In genomic region chr20:45017281-45017680, GRCh38 we compare ENCODE assay signal across 23 cellular contexts. TPM values are rescaled to one million over a fixed set of nuclear protein-coding genes. Genes with fewer than 3 reads are reported as not detected.
A peak's percentile ranks its signal among the peaks of the same experiment; 100 is the strongest.
DNase-seq lines count a peak whose midpoint lies in the region; ATAC-seq, FAIRE-seq and TF ChIP-seq lines count a peak whose summit lies in the region.
"Had no signal": no experiment of that assay in that cellular context is flagged by ENCODE, and none has a peak within 500 bp of the region (broad histone marks: within the 10 kb centered on the region; RNA-seq: fewer than 3 reads in every experiment).

No MANE protein-coding gene starts in this region.

- H3K4me3 Mint-ChIP-seq in activated CD8-positive, alpha-beta T cell treated with anti-CD3 and anti-CD28 coated beads for 36 hours: no peak overlapping the region
- no peak overlapping the region for H3K4me3 Mint-ChIP-seq in activated CD8-positive, alpha-beta T cell treated with anti-CD3 and anti-CD28 coated beads, Interleukin-2, amount 10 ng/mL, durations not matched to agents 7 days and 5 days
- no peak overlapping the region for H3K4me3 Mint-ChIP-seq in Caco-2 (ENCODE audit: unreplicated experiment)
- no peak overlapping the region for H3K4me3 Mint-ChIP-seq in activated naive CD8-positive, alpha-beta T cell treated with anti-CD3 and anti-CD28 coated beads, Interleukin-2, amount 10 ng/mL, durations not matched to agents 7 days and 5 days
- H3K4me3 Mint-ChIP-seq: naive B cell had no signal

- no peaks in the 10 kb centered on the region for H3K9me1 ChIP-seq in keratinocyte (ENCODE audit: control insufficient read depth, extremely low read depth, insufficient read depth, low read length)

- dilution Hi-C loops in keratinocyte (cut with MboI; ENCODE audit: extremely low pct_ligation_motif_present, low sequenced_read_pairs): no loop called here

- H3K27ac ChIP-seq in keratinocyte (ENCODE audit: control insufficient read depth, insufficient read depth, low read length): no peak overlapping the region
- H3K27ac ChIP-seq: colonic mucosa had no signal

- H3K36me3 ChIP-seq in Caco-2 (ENCODE audit: control insufficient read depth, insufficient read depth, low read length) (0 out of 2 replicates have a peak, but pooled peaks cover 2% of the 10 kb centered on the region), keratinocyte (ENCODE audit: control insufficient read depth in 2 of 2, extremely low read depth in 1 of 2, insufficient read depth in 2 of 2, low read length in 2 of 2) (peaks cover 0 to 3% of the 10 kb centered on the region in 2 experiments)
- H3K36me3 ChIP-seq: colonic mucosa had no signal

- no peaks in the 10 kb centered on the region for H3K27me3 Mint-ChIP-seq in activated CD8-positive, alpha-beta T cell treated with anti-CD3 and anti-CD28 coated beads for 36 hours
- no peaks in the 10 kb centered on the region for H3K27me3 Mint-ChIP-seq in activated CD8-positive, alpha-beta T cell treated with anti-CD3 and anti-CD28 coated beads, Interleukin-2, amount 10 ng/mL, durations not matched to agents 7 days and 5 days (ENCODE audit: low read depth)
- no peaks in the 10 kb centered on the region for H3K27me3 Mint-ChIP-seq in Caco-2 (ENCODE audit: insufficient read depth, unreplicated experiment)
- no peaks in the 10 kb centered on the region for H3K27me3 Mint-ChIP-seq in activated naive CD8-positive, alpha-beta T cell treated with anti-CD3 and anti-CD28 coated beads, Interleukin-2, amount 10 ng/mL, durations not matched to agents 7 days and 5 days
- H3K27me3 Mint-ChIP-seq: naive B cell had no signal

- intact Hi-C loops in activated CD8-positive, alpha-beta T cell treated with anti-CD3 and anti-CD28 coated beads for 36 hours (cut with micrococcal nuclease): no loop called here
- intact Hi-C loops in Caco-2 (cut with micrococcal nuclease; ENCODE audit: unreplicated experiment): loop anchor here (2.0 kb wide), 1 partner anchor 50 kb away; the partner anchor contains the start of gene STK4

- H3K4me2 ChIP-seq in keratinocyte (ENCODE audit: control insufficient read depth, extremely low read depth, insufficient read depth, low read depth, low read length): no peak overlapping the region

- H3K9me3 ChIP-seq in Caco-2: no peaks in the 10 kb centered on the region
- no peaks in the 10 kb centered on the region for H3K9me3 ChIP-seq in keratinocyte (ENCODE audit: control insufficient read depth, low read depth, low read length)
- H3K9me3 ChIP-seq: body of pancreas, colonic mucosa had no signal

- peak; percentile 63 for FAIRE-seq in keratinocyte (lab: Jason Lieb, UNC)
- FAIRE-seq: endometrium, GM12891, GM19239 had no signal

- ATAC-seq in activated CD8-positive, alpha-beta T cell treated with anti-CD3 and anti-CD28 coated beads for 36 hours: no peak
- ATAC-seq in activated CD8-positive, alpha-beta T cell treated with anti-CD3 and anti-CD28 coated beads, Interleukin-2, amount 10 ng/mL, durations not matched to agents 7 days and 5 days: no peak
- ATAC-seq in activated naive CD8-positive, alpha-beta T cell treated with anti-CD3 and anti-CD28 coated beads, Interleukin-2, amount 10 ng/mL, durations not matched to agents 7 days and 5 days (ENCODE audit: low read depth): no peak
- ATAC-seq: body of pancreas had no signal

- TF ChIP-seq CTCF in activated CD8-positive, alpha-beta T cell treated with anti-CD3 and anti-CD28 coated beads for 36 hours (IDR thresholded peaks at IDR 0.05): no peak
- TF ChIP-seq CTCF in Caco-2 (IDR thresholded peaks at IDR 0.05; ENCODE audit: insufficient read depth in 1 of 2, low read depth in 1 of 2, low read length in 1 of 2, severe bottlenecking in 1 of 2, unreplicated experiment in 1 of 2): no peak
- no peak for TF ChIP-seq CTCF in keratinocyte (optimal IDR thresholded peaks at IDR 0.05 in 1 of 3, IDR thresholded peaks at IDR 0.05 in 1 of 3, conservative IDR thresholded peaks at IDR 0.05 in 1 of 3; ENCODE audit: extremely low read depth in 1 of 3, insufficient read depth in 2 of 3, low read length in 3 of 3)

- CTCF ChIA-PET in activated CD8-positive, alpha-beta T cell treated with anti-CD3 and anti-CD28 coated beads for 36 hours (lab: Charles Lee): interaction anchor here (1.4 kb wide), 1 partner anchor 27 kb away, joined by 5 read pairs; no protein-coding TSS in a partner anchor
- CTCF ChIA-PET in activated CD8-positive, alpha-beta T cell treated with anti-CD3 and anti-CD28 coated beads, Interleukin-2, amount 10 ng/mL, durations not matched to agents 7 days and 5 days (lab: Charles Lee): interaction anchor here (1.0 to 1.2 kb wide), 2 partner anchors 22 to 27 kb away, joined by 3 to 5 read pairs; no protein-coding TSS in a partner anchor
- CTCF ChIA-PET in Caco-2 (lab: Charles Lee): interaction anchor here (0.6 to 4.5 kb wide), 2 partner anchors 25 to 27 kb away, joined by 3 to 20 read pairs; no protein-coding TSS in a partner anchor

- BruUV-seq in Caco-2 (replicated peaks; lab: Mats Ljungman, UMichigan): no TSS peak

- H4K20me1 ChIP-seq in keratinocyte (ENCODE audit: control insufficient read depth, extremely low read depth, insufficient read depth, low read length): no peaks in the 10 kb centered on the region

- peak overlapping the region; percentile 55 for H3K27ac Mint-ChIP-seq in activated CD8-positive, alpha-beta T cell treated with anti-CD3 and anti-CD28 coated beads for 36 hours
- H3K27ac Mint-ChIP-seq in activated CD8-positive, alpha-beta T cell treated with anti-CD3 and anti-CD28 coated beads, Interleukin-2, amount 10 ng/mL, durations not matched to agents 7 days and 5 days: no peak overlapping the region
- H3K27ac Mint-ChIP-seq in Caco-2 (ENCODE audit: unreplicated experiment): peak overlapping the region; percentile 2
- peak overlapping the region; percentile 13 for H3K27ac Mint-ChIP-seq in activated naive CD8-positive, alpha-beta T cell treated with anti-CD3 and anti-CD28 coated beads, Interleukin-2, amount 10 ng/mL, durations not matched to agents 7 days and 5 days

- peaks cover 1% of the 10 kb centered on the region for H3K79me2 ChIP-seq in keratinocyte (ENCODE audit: control insufficient read depth, insufficient read depth, low read length)

- peaks cover 61% of the 10 kb centered on the region for H3K36me3 Mint-ChIP-seq in activated CD8-positive, alpha-beta T cell treated with anti-CD3 and anti-CD28 coated beads for 36 hours (ENCODE audit: low read depth)
- peaks cover 62% of the 10 kb centered on the region for H3K36me3 Mint-ChIP-seq in activated CD8-positive, alpha-beta T cell treated with anti-CD3 and anti-CD28 coated beads, Interleukin-2, amount 10 ng/mL, durations not matched to agents 7 days and 5 days (ENCODE audit: low read depth)
- peaks cover 18% of the 10 kb centered on the region for H3K36me3 Mint-ChIP-seq in Caco-2 (ENCODE audit: insufficient read depth, unreplicated experiment)
- peaks cover 32% of the 10 kb centered on the region for H3K36me3 Mint-ChIP-seq in activated naive CD8-positive, alpha-beta T cell treated with anti-CD3 and anti-CD28 coated beads, Interleukin-2, amount 10 ng/mL, durations not matched to agents 7 days and 5 days

- no peaks in the 10 kb centered on the region for H3K9me3 Mint-ChIP-seq in activated CD8-positive, alpha-beta T cell treated with anti-CD3 and anti-CD28 coated beads for 36 hours
- no peaks in the 10 kb centered on the region for H3K9me3 Mint-ChIP-seq in activated CD8-positive, alpha-beta T cell treated with anti-CD3 and anti-CD28 coated beads, Interleukin-2, amount 10 ng/mL, durations not matched to agents 7 days and 5 days (ENCODE audit: insufficient read depth)
- no peaks in the 10 kb centered on the region for H3K9me3 Mint-ChIP-seq in Caco-2 (ENCODE audit: unreplicated experiment)
- no peaks in the 10 kb centered on the region for H3K9me3 Mint-ChIP-seq in activated naive CD8-positive, alpha-beta T cell treated with anti-CD3 and anti-CD28 coated beads, Interleukin-2, amount 10 ng/mL, durations not matched to agents 7 days and 5 days
- H3K9me3 Mint-ChIP-seq: naive B cell had no signal

- H3K27me3 ChIP-seq in Caco-2 (replicated peaks; ENCODE audit: control insufficient read depth, insufficient read depth, low read length): no peaks in the 10 kb centered on the region
- H3K27me3 ChIP-seq in keratinocyte (ENCODE audit: control insufficient read depth, extremely low read depth, insufficient read depth, low read length): no peaks in the 10 kb centered on the region
- H3K27me3 ChIP-seq: body of pancreas, colonic mucosa had no signal

- no peak overlapping the region for H3K9ac ChIP-seq in keratinocyte (ENCODE audit: control insufficient read depth, extremely low read depth, insufficient read depth, low read length)

- DNase-seq in activated CD8-positive, alpha-beta T cell treated with anti-CD3 and anti-CD28 coated beads for 36 hours: no peak
- no peak for DNase-seq in activated CD8-positive, alpha-beta T cell treated with anti-CD3 and anti-CD28 coated beads, Interleukin-2, amount 10 ng/mL, durations not matched to agents 7 days and 5 days
- no peak for DNase-seq in Caco-2
- no peak for DNase-seq in activated naive CD8-positive, alpha-beta T cell treated with anti-CD3 and anti-CD28 coated beads, Interleukin-2, amount 10 ng/mL, durations not matched to agents 7 days and 5 days
- no peak for DNase-seq in keratinocyte (ENCODE audit: low read depth, low spot score)
- DNase-seq in SW480 (ENCODE audit: low spot score): no peak
- no peak for DNase-seq in NCI-H1694 treated with DMSO at 0.1 percent for 48 hours (lab: John Stamatoyannopoulos, UW)
- DNase-seq in activated CD4-positive, CD25-positive, alpha-beta regulatory T cell treated with anti-CD3 and anti-CD28 coated beads, Interleukin-2, amount 50 U/mL, for 72 hours: no peak
- DNase-seq: activated CD8-positive, alpha-beta memory T cell treated with anti-CD3 and anti-CD28 coated beads, Interleukin-2, amount 50 U/mL, for 48 hours; body of pancreas; C1 segment of cervical spinal cord; colonic mucosa; islet precursor cell; KBM-7; naive B cell; NCI-H1436 treated with DMSO at 0.1 percent for 48 hours; NCI-H2171 treated with DMSO at 0.1 percent for 48 hours; NCI-H526 treated with DMSO at 0.1 percent for 48 hours; RPMI8226 had no signal

- POLR2A ChIA-PET in activated CD8-positive, alpha-beta T cell treated with anti-CD3 and anti-CD28 coated beads for 36 hours (lab: Charles Lee): no interaction called here
- POLR2A ChIA-PET in activated CD8-positive, alpha-beta T cell treated with anti-CD3 and anti-CD28 coated beads, Interleukin-2, amount 10 ng/mL, durations not matched to agents 7 days and 5 days (lab: Charles Lee): interaction anchor here (0.7 kb wide), 1 partner anchor 18 kb away, joined by 3 read pairs; no protein-coding TSS in a partner anchor
- POLR2A ChIA-PET in Caco-2 (lab: Charles Lee): no interaction called here
- POLR2A ChIA-PET in activated naive CD8-positive, alpha-beta T cell treated with anti-CD3 and anti-CD28 coated beads, Interleukin-2, amount 10 ng/mL, durations not matched to agents 7 days and 5 days (lab: Charles Lee): no interaction called here

- H3K4me3 ChIP-seq in Caco-2 (ENCODE audit: low read depth, low read length) (no peak overlapping the region), keratinocyte (ENCODE audit: control insufficient read depth in 2 of 3, extremely low read depth in 1 of 3, insufficient read depth in 2 of 3, low read depth in 1 of 3, low read length in 3 of 3) (no peak overlapping the region)
- H3K4me3 ChIP-seq: body of pancreas, colonic mucosa, lung had no signal

- peaks cover 57% of the 10 kb centered on the region for H3K4me1 Mint-ChIP-seq in activated CD8-positive, alpha-beta T cell treated with anti-CD3 and anti-CD28 coated beads for 36 hours (ENCODE audit: low read depth)
- peaks cover 7% of the 10 kb centered on the region for H3K4me1 Mint-ChIP-seq in activated CD8-positive, alpha-beta T cell treated with anti-CD3 and anti-CD28 coated beads, Interleukin-2, amount 10 ng/mL, durations not matched to agents 7 days and 5 days (ENCODE audit: low read depth)
- peaks cover 51% of the 10 kb centered on the region for H3K4me1 Mint-ChIP-seq in Caco-2 (ENCODE audit: low read depth, unreplicated experiment)
- H3K4me1 Mint-ChIP-seq in activated naive CD8-positive, alpha-beta T cell treated with anti-CD3 and anti-CD28 coated beads, Interleukin-2, amount 10 ng/mL, durations not matched to agents 7 days and 5 days: peaks cover 20% of the 10 kb centered on the region

- H2AFZ ChIP-seq in keratinocyte (ENCODE audit: control insufficient read depth, low read length): no peak overlapping the region

- peaks cover 63% of the 10 kb centered on the region for H3K4me1 ChIP-seq in Caco-2
- peaks cover 47% of the 10 kb centered on the region for H3K4me1 ChIP-seq in keratinocyte (ENCODE audit: control insufficient read depth, extremely low read depth, insufficient read depth, low read length)
- H3K4me1 ChIP-seq: colonic mucosa had no signal

RNA-seq across cellular contexts. Expression of gene STK4, which starts 51.0 kb away (rescaled TPM):
- total RNA-seq in activated CD8-positive, alpha-beta T cell treated with anti-CD3 and anti-CD28 coated beads for 36 hours: 100 to 1,000 TPM; 154 to 165 TPM
- total RNA-seq in activated CD8-positive, alpha-beta T cell treated with anti-CD3 and anti-CD28 coated beads, Interleukin-2, amount 10 ng/mL, durations not matched to agents 7 days and 5 days: 100 to 1,000 TPM; 159 to 164 TPM
- 68.3 and 74.7 TPM in 2 replicates for total RNA-seq in Caco-2 (2022)
- total RNA-seq in activated naive CD8-positive, alpha-beta T cell treated with anti-CD3 and anti-CD28 coated beads, Interleukin-2, amount 10 ng/mL, durations not matched to agents 7 days and 5 days: 100 to 1,000 TPM; 205 to 229 TPM
- 23.4 to 30.5 TPM (median 27.4 TPM) in 3 replicates for polyA plus RNA-seq in keratinocyte
- 27.2 TPM for polyA plus RNA-seq in keratinocyte (2011; ENCODE audit: low read depth)
- polyA plus RNA-seq in keratinocyte (2011; cell fraction: cytosol; rRNA removed): 17.0 and 24.4 TPM in 2 replicates
- polyA plus RNA-seq in keratinocyte (2011; cell fraction: nucleus; rRNA removed): 28.5 and 34.3 TPM in 2 replicates
- polyA plus RNA-seq in keratinocyte (2012; ENCODE audit: low replicate concordance): 12.1 and 17.4 TPM in 2 replicates
- polyA minus RNA-seq in keratinocyte: 20.4 to 47.9 TPM (median 30.2 TPM) in 3 replicates
- 19.2 TPM for polyA minus RNA-seq in keratinocyte (2011; cell fraction: cytosol; rRNA and poly(A)+ RNA removed)
- polyA minus RNA-seq in keratinocyte (2011; cell fraction: nucleus; rRNA and poly(A)+ RNA removed): 27.9 and 57.4 TPM in 2 replicates

RNA-seq across cellular contexts. Expression of gene TOMM34, which starts 57.1 kb away (rescaled TPM):
- 10 to 100 TPM; 60.5 to 62.4 TPM for total RNA-seq in activated CD8-positive, alpha-beta T cell treated with anti-CD3 and anti-CD28 coated beads for 36 hours
- 10 to 100 TPM; 20.2 to 20.3 TPM for total RNA-seq in activated CD8-positive, alpha-beta T cell treated with anti-CD3 and anti-CD28 coated beads, Interleukin-2, amount 10 ng/mL, durations not matched to agents 7 days and 5 days
- 131 and 139 TPM in 2 replicates for total RNA-seq in Caco-2 (2022)
- total RNA-seq in activated naive CD8-positive, alpha-beta T cell treated with anti-CD3 and anti-CD28 coated beads, Interleukin-2, amount 10 ng/mL, durations not matched to agents 7 days and 5 days: 10 to 100 TPM; 14.4 to 15.4 TPM
- 31.5 to 47.7 TPM (median 32.9 TPM) in 3 replicates for polyA plus RNA-seq in keratinocyte
- polyA plus RNA-seq in keratinocyte (2011; ENCODE audit: low read depth): 17.7 TPM
- 35.4 and 40.1 TPM in 2 replicates for polyA plus RNA-seq in keratinocyte (2011; cell fraction: cytosol; rRNA removed)
- polyA plus RNA-seq in keratinocyte (2011; cell fraction: nucleus; rRNA removed): 25.4 and 28.9 TPM in 2 replicates
- 24.9 and 41.7 TPM in 2 replicates for polyA plus RNA-seq in keratinocyte (2012; ENCODE audit: low replicate concordance)
- 23.5 to 30.2 TPM (median 26.0 TPM) in 3 replicates for polyA minus RNA-seq in keratinocyte
- polyA minus RNA-seq in keratinocyte (2011; cell fraction: cytosol; rRNA and poly(A)+ RNA removed): 13.0 TPM
- 8.1 and 8.6 TPM in 2 replicates for polyA minus RNA-seq in keratinocyte (2011; cell fraction: nucleus; rRNA and poly(A)+ RNA removed)
